Comparison of ENCODE assay signal across 9 cellular contexts in genomic region chr2:98175811-98176210, GRCh38.
DNase-seq lines count a peak whose midpoint lies in the region; ATAC-seq, FAIRE-seq and TF ChIP-seq lines count a peak whose summit lies in the region.
"Had no signal": no experiment of that assay in that cellular context is flagged by ENCODE, and none has a peak within 500 bp of the region (broad histone marks: within the 10 kb centered on the region; RNA-seq: fewer than 3 reads in every experiment).

No MANE protein-coding gene starts in this region.

- H3K4me2 ChIP-seq in HCT116 (ENCODE audit: low read length) (no peak overlapping the region), HepG2 (ENCODE audit: low read depth, low read length) (no peak overlapping the region)

- WGBS in HepG2 (ENCODE audit: low lambda C conversion rate) = 4% methylated on average over 6 of the region's 6 CpGs

- BruUV-seq in HCT116 (replicated peaks; lab: Mats Ljungman, UMichigan) (no TSS peak), HepG2 (replicated peaks; lab: Mats Ljungman, UMichigan) (no TSS peak)

- TF ChIP-seq EP300 in HepG2 (IDR thresholded peaks at IDR 0.05; ENCODE audit: low read depth in 2 of 2, low read length in 2 of 2) (no peak), HepG2 (CRISPR knock-in tag; IDR thresholded peaks at IDR 0.05; ENCODE audit: borderline replicate concordance) (no peak)

- FAIRE-seq in HepG2 (lab: Jason Lieb, UNC) = no peak

- no peak for TF ChIP-seq POLR2A in HCT116 (IDR thresholded peaks at IDR 0.05; ENCODE audit: borderline replicate concordance, extremely low read depth, insufficient read depth, insufficient read length)
- TF ChIP-seq POLR2A in HepG2 (IDR thresholded peaks at IDR 0.05; ENCODE audit: insufficient read depth in 1 of 2, low read depth in 2 of 2, low read length in 2 of 2) = no peak

- H3K4me3 ChIP-seq in HCT116 (replicated peaks in 1 of 2; ENCODE audit: low read depth in 1 of 2, low read length in 2 of 2) = no peak overlapping the region
- no peak overlapping the region for H3K4me3 ChIP-seq in HepG2 (replicated peaks in 1 of 3; ENCODE audit: insufficient read depth in 1 of 3, low read depth in 2 of 3, low read length in 3 of 3)
- H3K4me3 ChIP-seq: ovary had no signal

- H3K27me3 ChIP-seq in HCT116 (ENCODE audit: insufficient read depth, low read length) (peaks cover 20% of the 10 kb centered on the region), HepG2 (ENCODE audit: control insufficient read depth in 1 of 2, insufficient read depth in 2 of 2, low read length in 2 of 2) (peaks cover 2 to 57% of the 10 kb centered on the region in 2 experiments; a peak in 4 of 5 replicates)
- H3K27me3 ChIP-seq: ovary had no signal

- H3K27ac ChIP-seq in HCT116 (ENCODE audit: low read depth, low read length) (no peak overlapping the region), VCaP (no peak overlapping the region), HepG2 (ENCODE audit: extremely low read length, insufficient read depth, low read length) (no peak overlapping the region)
- H3K27ac ChIP-seq: ovary had no signal

- H3K79me2 ChIP-seq in HCT116 (ENCODE audit: insufficient read depth, low read length) (no peaks in the 10 kb centered on the region), HepG2 (ENCODE audit: insufficient read depth, low read length) (no peaks in the 10 kb centered on the region)

- H3K4me1 ChIP-seq in HCT116 (ENCODE audit: control insufficient read depth in 1 of 2, insufficient read depth in 2 of 2, low read length in 2 of 2) (peaks cover 0 to 6% of the 10 kb centered on the region in 2 experiments; a peak in 1 of 4 replicates), HepG2 (ENCODE audit: insufficient read depth, low read length) (no peaks in the 10 kb centered on the region)

- H3K36me3 ChIP-seq in HCT116 (ENCODE audit: control insufficient read depth in 1 of 2, insufficient read depth in 2 of 2, low read length in 2 of 2) = no peaks in the 10 kb centered on the region
- no peaks in the 10 kb centered on the region for H3K36me3 ChIP-seq in HepG2 (replicated peaks in 1 of 2; ENCODE audit: control insufficient read depth in 1 of 2, insufficient read depth in 2 of 2, low read length in 2 of 2)
- H3K36me3 ChIP-seq: ovary had no signal

- peak; percentile 41 for TF ChIP-seq CTCF in GM10266 (IDR thresholded peaks at IDR 0.05; ENCODE audit: control insufficient read depth, insufficient read depth, low read depth, missing control alignments)
- TF ChIP-seq CTCF in HCT116 (IDR thresholded peaks at IDR 0.05 in 2 of 3, conservative IDR thresholded peaks at IDR 0.05 in 1 of 3; ENCODE audit: borderline replicate concordance in 1 of 3, insufficient read depth in 1 of 3, low read depth in 2 of 3, low read length in 2 of 3) = peak; percentile 20 to 26 (median 22); a peak in 3 of 6 replicates
- peak; percentile 34; the same call in 1 of the 2 replicates for TF ChIP-seq CTCF in VCaP (conservative IDR thresholded peaks at IDR 0.05)
- 0 out of 2 replicates have a peak, but pooled peaks have one; percentile 25 for TF ChIP-seq CTCF in HepG2 (CRISPR knock-in tag; IDR thresholded peaks at IDR 0.05)

- H3K9me3 ChIP-seq in HCT116 (ENCODE audit: control insufficient read depth in 1 of 2, insufficient read depth in 1 of 2, low read depth in 1 of 2, low read length in 2 of 2) = no peaks in the 10 kb centered on the region
- no peaks in the 10 kb centered on the region for H3K9me3 ChIP-seq in HepG2 (ENCODE audit: low read length)
- H3K9me3 ChIP-seq: ovary had no signal

- TF ChIP-seq RAD21 in HCT116 (IDR thresholded peaks at IDR 0.05; ENCODE audit: low read depth) = peak; percentile 72
- TF ChIP-seq RAD21 in HepG2 (CRISPR knock-in tag; IDR thresholded peaks at IDR 0.05) = no peak

- ATAC-seq in HCT116 (peak; percentile 75), HepG2 (peak; percentile 65)
- ATAC-seq: effector memory CD8-positive, alpha-beta T cell had no signal

- CTCF ChIA-PET in HCT116 (lab: Charles Lee) (no interaction called here), HepG2 (lab: Yijun Ruan, JAX; ENCODE audit: low intra/inter-chr PET ratio, low total read pairs) (no interaction called here)

- H3K9ac ChIP-seq in HCT116 (ENCODE audit: low read length) = no peak overlapping the region
- no peak overlapping the region for H3K9ac ChIP-seq in HepG2 (ENCODE audit: insufficient read depth, low read depth, low read length)

- in situ Hi-C loops in HepG2 (cut with HindIII; ENCODE audit: extremely low pct_ligation_motif_present, low pct_unique_long_range_greater_than_20kb) = no loop called here

- H2AFZ ChIP-seq in HCT116 (ENCODE audit: low read depth, low read length, poor library complexity, severe bottlenecking) = no peak overlapping the region
- H2AFZ ChIP-seq in HepG2 (ENCODE audit: low read length) = no peak overlapping the region

- DNase-seq in GM10266 (ENCODE audit: extremely low spot score) = peak; percentile 23
- peak; percentile 10 for DNase-seq in HCT116 (ENCODE audit: low read depth, low spot score)
- DNase-seq in HepG2 (ENCODE audit: low spot score) = no peak
- DNase-seq in mesenteric fat pad (ENCODE audit: low spot score) = no peak
- no peak for DNase-seq in stimulated activated CD4-positive, alpha-beta T cell treated with anti-CD3 and anti-CD28 coated beads, Interleukin-15, amount 100 ng/mL, for 24 hours
- no peak for DNase-seq in COLO829 (ENCODE audit: low spot score)
- DNase-seq: effector memory CD8-positive, alpha-beta T cell; ovary had no signal

- H4K20me1 ChIP-seq in HCT116 (ENCODE audit: insufficient read depth) = no peaks in the 10 kb centered on the region
- no peaks in the 10 kb centered on the region for H4K20me1 ChIP-seq in HepG2 (ENCODE audit: insufficient read depth, low read length)

- POLR2A ChIA-PET in HCT116 (lab: Charles Lee) (no interaction called here), HepG2 (lab: Yijun Ruan, JAX) (no interaction called here)

- RAD21 ChIA-PET in HCT116 (lab: Charles Lee; ENCODE audit: low non-redundant PET in 1 of 2, low total read pairs in 2 of 2, uncharacterized antibody in 2 of 2, unreplicated experiment in 2 of 2) = no interaction called here

- no peaks in the 10 kb centered on the region for H3K9me2 ChIP-seq in HCT116 (ENCODE audit: insufficient read depth)

- intact Hi-C loops in HCT116 (cut with micrococcal nuclease) = loop anchor here (5.0 kb wide), 1 partner anchor 369 kb away; no protein-coding TSS in a partner anchor
- intact Hi-C loops in HepG2 (cut with micrococcal nuclease; ENCODE audit: unreplicated experiment) = no loop called here

TF ChIP-seq in HCT116, 20 proteins besides CTCF, POLR2A, EP300 and RAD21 (continues in another document):
- no peak for TF ChIP-seq REST (IDR thresholded peaks at IDR 0.05; ENCODE audit: low read depth)
- TF ChIP-seq CEBPB (IDR thresholded peaks at IDR 0.05; ENCODE audit: low read depth) = no peak
- no peak for TF ChIP-seq EGR1 (IDR thresholded peaks at IDR 0.05; ENCODE audit: low read depth)

TF ChIP-seq in HepG2, 621 proteins besides CTCF, POLR2A, EP300 and RAD21:
- TF ChIP-seq BATF2 (CRISPR knock-in tag; IDR thresholded peaks at IDR 0.05) (no peak), STAG1 (CRISPR knock-in tag; IDR thresholded peaks at IDR 0.05) (peak; percentile 54)

Comparison
In these comparisons a context has a peak if more than half of its experiments do, and no peak if none do; other contexts are left out.
1. DNase-seq: peak in GM10266 (single experiment) and HCT116 (single experiment); none in HepG2 (single experiment), mesenteric fat pad (single experiment), stimulated activated CD4-positive, alpha-beta T cell treated with anti-CD3 and anti-CD28 coated beads, Interleukin-15, amount 100 ng/mL, for 24 hours (single experiment) and COLO829 (single experiment).
2. Peak in every context shown above with its lines, with median percentiles within 50 percentile points of each other: CTCF ChIP-seq.